In genomic region chr19:55358493-55358892, GRCh38 we compare ENCODE assay signal across 9 cellular contexts. TPM values are rescaled to one million over a fixed set of nuclear protein-coding genes. Genes with fewer than 3 reads are reported as not detected.
"Had no signal": no experiment of that assay in that cellular context is flagged by ENCODE, and none has a peak within 500 bp of the region (broad histone marks: within the 10 kb centered on the region; RNA-seq: fewer than 3 reads in every experiment).

No MANE protein-coding gene starts in this region.

- FAIRE-seq: HTR-8/SVneo, K562 had no signal

- H2AFZ ChIP-seq: GM23338 had no signal

- H3K4me2 ChIP-seq: GM23338 had no signal

- DNase-seq: H9, HCEC 1CT, IMR-90, KG1 had no signal

- H3K4me3 ChIP-seq: GM23338, K562 had no signal

RNA-seq across cellular contexts. Expression of gene COX6B2, which starts 4.0 kb away (rescaled TPM):
- total RNA-seq: IMR-90 had no signal

RNA-seq across cellular contexts. Expression of gene GARIN5B, which starts 4.6 kb away (rescaled TPM):
- total RNA-seq: GM23338, H4, HT-29, IMR-90, K562 had no signal
- polyA plus RNA-seq: GM23338, IMR-90, K562 had no signal

RNA-seq across cellular contexts. Expression of gene IL11, which starts 11.8 kb away (rescaled TPM):
- total RNA-seq: K562 had no signal

RNA-seq across cellular contexts. Expression of gene TMEM190, which starts 18.1 kb away (rescaled TPM):
- total RNA-seq: GM23338, H4, HT-29, IMR-90, K562 had no signal
- polyA plus RNA-seq: K562 had no signal
